Comparison of ENCODE assay signal across 10 cellular contexts in the genomic region with DNA sequence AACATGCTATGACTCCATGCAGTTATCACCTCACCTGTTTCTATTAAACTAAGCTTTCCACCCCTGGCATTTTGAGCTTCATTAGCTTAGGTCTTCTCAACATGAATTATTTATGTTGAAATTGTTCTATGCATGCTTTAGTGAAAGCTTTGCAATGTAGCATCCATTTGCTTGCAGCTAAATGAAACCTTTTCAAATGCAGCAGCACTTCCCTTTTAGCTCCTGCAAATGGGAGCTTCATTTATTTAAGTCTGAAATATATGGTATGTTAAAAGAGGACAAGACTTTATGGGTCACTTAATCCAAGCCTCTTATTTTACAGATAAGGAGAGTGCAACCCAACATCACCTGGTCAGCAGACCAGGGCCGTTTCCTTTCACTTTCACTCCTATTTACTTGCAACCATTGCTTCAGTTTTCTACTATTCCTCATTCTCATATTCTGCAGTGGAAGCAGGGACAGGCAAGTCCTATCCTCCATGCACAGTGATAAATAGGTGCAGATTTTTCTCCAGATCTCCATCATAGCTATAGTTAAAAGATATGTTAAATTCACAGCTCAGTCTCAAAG. TPM values are rescaled to one million over a fixed set of nuclear protein-coding genes. Genes with fewer than 3 reads are reported as not detected.
A peak's percentile ranks its signal among the peaks of the same experiment; 100 is the strongest.
DNase-seq lines count a peak whose midpoint lies in the region; ATAC-seq and TF ChIP-seq lines count a peak whose summit lies in the region.
"Had no signal": no experiment of that assay in that cellular context is flagged by ENCODE, and none has a peak within 500 bp of the region (broad histone marks: within the 10 kb centered on the region; RNA-seq: fewer than 3 reads in every experiment).

No MANE protein-coding gene starts in this region.

- no peak overlapping the region for H2BK120ac ChIP-seq in mesendoderm (ENCODE audit: low read depth, low read length)

- peak; percentile 70 for ATAC-seq in HG03103 (IDR thresholded peaks at IDR 0.05; ENCODE audit: low read depth, unreplicated experiment)
- no peak for ATAC-seq in activated CD8-positive, alpha-beta T cell treated with anti-CD3 and anti-CD28 coated beads for 36 hours

- no peak overlapping the region for H2BK5ac ChIP-seq in mesendoderm (ENCODE audit: low read length)

- H3K4me2 ChIP-seq in mesendoderm (ENCODE audit: low read length) = no peak overlapping the region

- TF ChIP-seq CTCF in activated CD8-positive, alpha-beta T cell treated with anti-CD3 and anti-CD28 coated beads for 36 hours (IDR thresholded peaks at IDR 0.05) = no peak

- H2BK15ac ChIP-seq in mesendoderm (replicated peaks; ENCODE audit: low read depth) = no peak overlapping the region

- H4K8ac ChIP-seq in mesendoderm (ENCODE audit: low read depth, low read length) = no peak overlapping the region

- H3K27ac ChIP-seq in stomach smooth muscle (ENCODE audit: low read length) (no peak overlapping the region), mesendoderm (ENCODE audit: low read depth, low read length) (no peak overlapping the region)
- H3K27ac ChIP-seq: SK-N-MC had no signal

- no peak for DNase-seq in activated naive CD8-positive, alpha-beta T cell treated with anti-CD3 and anti-CD28 coated beads for 36 hours
- no peak for DNase-seq in activated CD8-positive, alpha-beta T cell treated with anti-CD3 and anti-CD28 coated beads for 36 hours
- no peak for DNase-seq in 8988T
- DNase-seq in AG20443 (ENCODE audit: low spot score) = no peak
- DNase-seq in mesendoderm = no peak

- H3K27me3 Mint-ChIP-seq in activated naive CD8-positive, alpha-beta T cell = no peaks in the 10 kb centered on the region
- no peaks in the 10 kb centered on the region for H3K27me3 Mint-ChIP-seq in activated naive CD8-positive, alpha-beta T cell treated with anti-CD3 and anti-CD28 coated beads for 36 hours
- no peaks in the 10 kb centered on the region for H3K27me3 Mint-ChIP-seq in activated CD8-positive, alpha-beta T cell treated with anti-CD3 and anti-CD28 coated beads for 36 hours

- H3K79me1 ChIP-seq in mesendoderm (ENCODE audit: low read length) = no peaks in the 10 kb centered on the region

- CTCF ChIA-PET in activated CD8-positive, alpha-beta T cell treated with anti-CD3 and anti-CD28 coated beads for 36 hours (lab: Charles Lee) = interaction anchor here (0.8 to 2.4 kb wide), 4 partner anchors 10 to 140 kb away, joined by 3 to 8 read pairs (median 3); no protein-coding TSS in a partner anchor

- no peak overlapping the region for H2AK5ac ChIP-seq in mesendoderm (ENCODE audit: low read length)

- H3K23ac ChIP-seq in mesendoderm (ENCODE audit: low read length) = no peak overlapping the region

- H3K4me1 Mint-ChIP-seq in activated naive CD8-positive, alpha-beta T cell (ENCODE audit: low read depth) = peaks cover 23% of the 10 kb centered on the region
- H3K4me1 Mint-ChIP-seq in activated naive CD8-positive, alpha-beta T cell treated with anti-CD3 and anti-CD28 coated beads for 36 hours = peaks cover 19% of the 10 kb centered on the region
- peaks cover 24% of the 10 kb centered on the region for H3K4me1 Mint-ChIP-seq in activated CD8-positive, alpha-beta T cell treated with anti-CD3 and anti-CD28 coated beads for 36 hours (ENCODE audit: low read depth)
- H3K4me1 Mint-ChIP-seq: neural crest cell had no signal

- H4K5ac ChIP-seq in mesendoderm (ENCODE audit: low read length) = no peak overlapping the region

- no peaks in the 10 kb centered on the region for H3K79me2 ChIP-seq in mesendoderm (ENCODE audit: control insufficient read depth, insufficient read depth, low read length)

- no peak overlapping the region for H3K56ac ChIP-seq in mesendoderm (ENCODE audit: low read length)

- WGBS in mesendoderm (ENCODE audit: extremely low coverage, insufficient coverage, low lambda C conversion rate) = no CpG with 5 or more reads among the region's 1 CpG

- H3K27me3 ChIP-seq in stomach smooth muscle (ENCODE audit: control insufficient read depth in 1 of 2, insufficient read depth in 2 of 2, low read length in 2 of 2) (no peaks in the 10 kb centered on the region), mesendoderm (ENCODE audit: insufficient read depth, low read length, poor library complexity) (no peaks in the 10 kb centered on the region)

- intact Hi-C loops in activated CD8-positive, alpha-beta T cell treated with anti-CD3 and anti-CD28 coated beads for 36 hours (cut with micrococcal nuclease) = no loop called here

- H3K36me3 Mint-ChIP-seq in activated naive CD8-positive, alpha-beta T cell = peaks cover 4% of the 10 kb centered on the region
- no peaks in the 10 kb centered on the region for H3K36me3 Mint-ChIP-seq in activated naive CD8-positive, alpha-beta T cell treated with anti-CD3 and anti-CD28 coated beads for 36 hours
- no peaks in the 10 kb centered on the region for H3K36me3 Mint-ChIP-seq in activated CD8-positive, alpha-beta T cell treated with anti-CD3 and anti-CD28 coated beads for 36 hours (ENCODE audit: low read depth)

- no peak overlapping the region for H3K18ac ChIP-seq in mesendoderm (ENCODE audit: low read length)

- H3K4me1 ChIP-seq in stomach smooth muscle (ENCODE audit: control insufficient read depth, insufficient read depth, low read length) = peaks cover 4% of the 10 kb centered on the region
- H3K4me1 ChIP-seq in mesendoderm (ENCODE audit: control insufficient read depth, low read depth, low read length) = no peaks in the 10 kb centered on the region

- no peaks in the 10 kb centered on the region for H3K9me3 ChIP-seq in stomach smooth muscle (ENCODE audit: control insufficient read depth in 2 of 2, low read length in 2 of 2)

- POLR2A ChIA-PET in activated CD8-positive, alpha-beta T cell treated with anti-CD3 and anti-CD28 coated beads for 36 hours (lab: Charles Lee) = no interaction called here

- peak overlapping the region; percentile 58 for H3K4me3 Mint-ChIP-seq in activated naive CD8-positive, alpha-beta T cell
- H3K4me3 Mint-ChIP-seq in activated naive CD8-positive, alpha-beta T cell treated with anti-CD3 and anti-CD28 coated beads for 36 hours = no peak overlapping the region
- peak overlapping the region; percentile 31 for H3K4me3 Mint-ChIP-seq in activated CD8-positive, alpha-beta T cell treated with anti-CD3 and anti-CD28 coated beads for 36 hours
- H3K4me3 Mint-ChIP-seq: neural crest cell had no signal

- no peak overlapping the region for H3K27ac Mint-ChIP-seq in activated naive CD8-positive, alpha-beta T cell
- H3K27ac Mint-ChIP-seq in activated naive CD8-positive, alpha-beta T cell treated with anti-CD3 and anti-CD28 coated beads for 36 hours = no peak overlapping the region
- no peak overlapping the region for H3K27ac Mint-ChIP-seq in activated CD8-positive, alpha-beta T cell treated with anti-CD3 and anti-CD28 coated beads for 36 hours

- no peaks in the 10 kb centered on the region for H3K9me3 Mint-ChIP-seq in activated naive CD8-positive, alpha-beta T cell (ENCODE audit: low read depth)
- H3K9me3 Mint-ChIP-seq in activated naive CD8-positive, alpha-beta T cell treated with anti-CD3 and anti-CD28 coated beads for 36 hours = no peaks in the 10 kb centered on the region
- no peaks in the 10 kb centered on the region for H3K9me3 Mint-ChIP-seq in activated CD8-positive, alpha-beta T cell treated with anti-CD3 and anti-CD28 coated beads for 36 hours
- H3K9me3 Mint-ChIP-seq: neural crest cell had no signal

- H3K9ac ChIP-seq in stomach smooth muscle (ENCODE audit: low read length in 2 of 2) (no peak overlapping the region), mesendoderm (ENCODE audit: low read length) (no peak overlapping the region)

- H3K36me3 ChIP-seq in stomach smooth muscle (ENCODE audit: control insufficient read depth in 2 of 2, insufficient read depth in 2 of 2, low read length in 2 of 2) (no peaks in the 10 kb centered on the region), mesendoderm (ENCODE audit: control insufficient read depth, insufficient read depth, low read length) (no peaks in the 10 kb centered on the region)

- H3K4me3 ChIP-seq in stomach smooth muscle (ENCODE audit: low read length in 2 of 2) (peak overlapping the region; percentile 54 to 65), mesendoderm (ENCODE audit: low read length) (no peak overlapping the region)
- H3K4me3 ChIP-seq: SK-N-MC had no signal

- no peak overlapping the region for H3K4ac ChIP-seq in mesendoderm (ENCODE audit: low read depth, low read length)

RNA-seq across cellular contexts. Expression of gene SAMSN1, which starts 56.4 kb away (rescaled TPM):
- total RNA-seq in activated naive CD8-positive, alpha-beta T cell treated with anti-CD3 and anti-CD28 coated beads for 36 hours = 100 to 1,000 TPM; 113 to 119 TPM
- 10 to 100 TPM; 66.7 to 71.4 TPM for total RNA-seq in activated CD8-positive, alpha-beta T cell treated with anti-CD3 and anti-CD28 coated beads for 36 hours
- polyA plus RNA-seq in mesendoderm (2013, experiment 1 of 2) = 11.0 TPM
- 17.5 TPM for polyA plus RNA-seq in mesendoderm (2013, experiment 2 of 2)
- total RNA-seq: neural crest cell had no signal
